Comparison of ENCODE assay signal across 22 cellular contexts in the genomic region with DNA sequence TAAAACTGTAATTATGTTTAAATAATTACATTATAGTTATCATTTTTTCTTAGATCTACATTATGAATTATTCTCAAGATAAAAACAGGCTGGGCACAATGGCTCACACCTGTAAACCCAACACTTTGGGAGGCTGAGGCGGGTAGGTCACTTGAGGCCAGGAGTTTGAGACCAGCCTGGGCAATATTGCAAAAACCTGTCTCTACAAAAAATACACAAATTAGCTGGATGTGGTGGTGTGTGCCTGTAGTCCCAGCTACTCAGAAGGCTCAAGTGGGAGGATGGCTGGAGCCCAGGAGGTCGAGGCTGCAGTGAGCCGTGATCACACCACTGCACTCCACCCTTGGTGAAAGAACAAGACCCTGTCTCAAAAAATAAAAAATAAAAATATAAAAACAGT. TPM values are rescaled to one million over a fixed set of nuclear protein-coding genes. Genes with fewer than 3 reads are reported as not detected.
"Had no signal": no experiment of that assay in that cellular context is flagged by ENCODE, and none has a peak within 500 bp of the region (broad histone marks: within the 10 kb centered on the region; RNA-seq: fewer than 3 reads in every experiment).

No MANE protein-coding gene starts in this region.

- H3K27ac ChIP-seq: KMS-11, SJSA1, SK-N-MC had no signal

- DNase-seq: Kasumi-1, MM.1S, NCI-H1092 treated with DMSO at 0.1 percent for 48 hours, NCI-H1436, NCI-H187, NCI-H2029, NCI-H2081 treated with DMSO at 0.1 percent for 48 hours, NCI-H2171, NCI-H226, NCI-H446, NCI-H510A, NCI-H524 treated with DMSO at 0.1 percent for 48 hours, NCI-H774, Right ventricle myocardium superior, RPMI8226, SIG-M5 had no signal

- H3K36me3 ChIP-seq: SJSA1 had no signal

- H3K27me3 ChIP-seq: SJSA1 had no signal

- H3K4me3 ChIP-seq: K562, SJSA1, SK-N-MC had no signal

- ATAC-seq: K562 had no signal

- H3K9me3 ChIP-seq: SJSA1 had no signal

RNA-seq across cellular contexts. Expression of a gene that starts 40.3 kb away (rescaled TPM):
- total RNA-seq: M059J, SJSA1 had no signal
- polyA plus RNA-seq: IgD-negative memory B cell had no signal
